8 cellular contexts compared by ENCODE assay signal in the genomic region with DNA sequence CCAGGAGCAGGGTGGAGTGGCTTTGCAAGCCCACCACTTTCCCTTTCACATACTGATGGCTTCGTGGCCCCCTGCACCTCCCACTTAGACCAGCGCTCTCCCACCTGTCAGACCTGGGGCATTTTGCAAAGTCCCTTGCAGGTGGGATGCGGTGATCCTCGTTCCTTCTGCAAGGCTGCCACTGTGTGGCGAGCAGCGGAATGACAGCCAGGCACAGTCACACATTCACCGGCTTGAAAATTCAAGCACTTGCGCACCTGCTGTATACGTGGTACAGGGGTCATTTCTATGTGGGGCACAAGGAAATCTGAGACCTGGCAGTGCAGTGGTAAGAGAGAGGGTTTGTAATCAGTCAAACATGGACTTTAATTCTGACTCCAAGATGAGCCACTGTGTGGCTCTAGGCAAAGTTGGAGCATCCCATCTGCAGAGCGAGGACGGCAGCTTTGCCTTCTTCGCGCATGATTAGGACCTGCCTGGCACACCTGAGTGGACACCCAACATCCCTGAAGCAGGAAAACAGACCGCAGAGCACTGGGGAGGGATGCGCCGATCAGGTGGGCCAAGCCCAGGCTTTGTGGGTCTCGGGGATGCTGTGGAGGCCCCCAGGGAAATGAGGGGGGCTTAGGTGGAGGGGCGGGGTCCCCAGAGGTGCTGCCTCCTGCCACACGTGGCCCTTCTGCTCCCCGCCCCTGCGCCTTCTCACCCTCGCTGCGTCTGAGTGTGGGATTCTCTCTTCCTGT. TPM values are rescaled to one million over a fixed set of nuclear protein-coding genes. Genes with fewer than 3 reads are reported as not detected.
DNase-seq lines count a peak whose midpoint lies in the region; ATAC-seq and TF ChIP-seq lines count a peak whose summit lies in the region.

No MANE protein-coding gene starts in this region.

- H3K9me3 ChIP-seq in CD8-positive, alpha-beta memory T cell (ENCODE audit: low read length), result no peaks in the 10 kb centered on the region
- H3K9me3 ChIP-seq in HCT116 (ENCODE audit: control insufficient read depth in 1 of 2, insufficient read depth in 1 of 2, low read depth in 1 of 2, low read length in 2 of 2) (peaks cover 3 to 7% of the 10 kb centered on the region in 2 experiments; a peak in 1 of 4 replicates), NT2/D1 (ENCODE audit: insufficient read depth, low read length) (no peaks in the 10 kb centered on the region; the same call in 1 of the 2 replicates)

- H3K36me3 ChIP-seq in CD8-positive, alpha-beta memory T cell (ENCODE audit: insufficient read depth, low read length), result no peaks in the 10 kb centered on the region
- H3K36me3 ChIP-seq in HCT116 (ENCODE audit: control insufficient read depth in 1 of 2, insufficient read depth in 2 of 2, low read length in 2 of 2) (no peaks in the 10 kb centered on the region), NT2/D1 (ENCODE audit: insufficient read depth, insufficient read length, low read length) (no peaks in the 10 kb centered on the region)

- POLR2A ChIA-PET in CD8-positive, alpha-beta memory T cell (lab: Charles Lee), result no interaction called here
- POLR2A ChIA-PET in HCT116 (lab: Charles Lee), result no interaction called here

- H3K9ac ChIP-seq in HCT116 (ENCODE audit: low read length) (no peak overlapping the region), NT2/D1 (ENCODE audit: insufficient read length, low read depth) (no peak overlapping the region)

- no peak overlapping the region for H3K27ac ChIP-seq in CD8-positive, alpha-beta memory T cell (ENCODE audit: low read depth, low read length)
- no peak overlapping the region for H3K27ac ChIP-seq in HCT116 (ENCODE audit: low read depth, low read length)

- no peak for TF ChIP-seq POLR2A in HCT116 (IDR thresholded peaks at IDR 0.05; ENCODE audit: borderline replicate concordance, extremely low read depth, insufficient read depth, insufficient read length)

- RAD21 ChIA-PET in HCT116 (lab: Charles Lee; ENCODE audit: low non-redundant PET in 1 of 2, low total read pairs in 2 of 2, uncharacterized antibody in 2 of 2, unreplicated experiment in 2 of 2), result interaction anchor here in 1 of 2 experiments (0.5 kb wide), 1 partner anchor 579 kb away, joined by 3 read pairs; no protein-coding TSS in a partner anchor

- H3K9me3 Mint-ChIP-seq in CD8-positive, alpha-beta memory T cell, result peaks cover 0 to 5% (median 1%) of the 10 kb centered on the region in 5 donors
- no peaks in the 10 kb centered on the region for H3K9me3 Mint-ChIP-seq in progenitor cell of endocrine pancreas (ENCODE audit: low read depth)

- peak; percentile 81 to 98 (median 97) for TF ChIP-seq CTCF in HCT116 (IDR thresholded peaks at IDR 0.05 in 2 of 3, conservative IDR thresholded peaks at IDR 0.05 in 1 of 3; ENCODE audit: borderline replicate concordance in 1 of 3, insufficient read depth in 1 of 3, low read depth in 2 of 3, low read length in 2 of 3)
- peak; percentile 93 for TF ChIP-seq CTCF in progenitor cell of endocrine pancreas (IDR thresholded peaks at IDR 0.05; ENCODE audit: unreplicated experiment)

- peak; percentile 3 to 57 (median 18) for DNase-seq in CD8-positive, alpha-beta memory T cell
- DNase-seq in HCT116 (ENCODE audit: low read depth, low spot score) (peak; percentile 37), NT2/D1 (ENCODE audit: low read depth, low spot score) (peak; percentile 50), globus pallidus (ENCODE audit: low spot score) (peak; percentile 21), progenitor cell of endocrine pancreas (ENCODE audit: low spot score, unreplicated experiment) (peak; percentile 57)
- DNase-seq in activated effector memory CD4-positive, alpha-beta T cell treated with Interleukin-2 at 50 U/mL for 16 hours, result peak; percentile 12

- H3K4me3 ChIP-seq in CD8-positive, alpha-beta memory T cell (ENCODE audit: low read length), result no peak overlapping the region
- H3K4me3 ChIP-seq in HCT116 (replicated peaks in 1 of 2; ENCODE audit: low read depth in 1 of 2, low read length in 2 of 2) (no peak overlapping the region), NT2/D1 (ENCODE audit: insufficient read length, low read depth) (no peak overlapping the region)

- H3K9me2 ChIP-seq in HCT116 (ENCODE audit: insufficient read depth), result no peaks in the 10 kb centered on the region

- no TSS peak for BruUV-seq in HCT116 (replicated peaks; lab: Mats Ljungman, UMichigan)

- peaks cover 2 to 16% (median 13%) of the 10 kb centered on the region in 3 donors for H3K4me1 Mint-ChIP-seq in CD8-positive, alpha-beta memory T cell
- H3K4me1 Mint-ChIP-seq in progenitor cell of endocrine pancreas (ENCODE audit: low read depth), result peaks cover 11% of the 10 kb centered on the region

- no peak overlapping the region for H2AFZ ChIP-seq in HCT116 (ENCODE audit: low read depth, low read length, poor library complexity, severe bottlenecking)

- peak; percentile 97 for TF ChIP-seq RAD21 in HCT116 (IDR thresholded peaks at IDR 0.05; ENCODE audit: low read depth)

- ATAC-seq in HCT116 (peak; percentile 93), HG03139 (IDR thresholded peaks at IDR 0.05; ENCODE audit: unreplicated experiment) (no peak), HG02938 (IDR thresholded peaks at IDR 0.05; ENCODE audit: unreplicated experiment) (no peak)

- H3K4me3 Mint-ChIP-seq in CD8-positive, alpha-beta memory T cell, result no peak overlapping the region
- H3K4me3 Mint-ChIP-seq in progenitor cell of endocrine pancreas (ENCODE audit: low read depth), result no peak overlapping the region

- no peaks in the 10 kb centered on the region for H3K79me2 ChIP-seq in HCT116 (ENCODE audit: insufficient read depth, low read length)

- no peaks in the 10 kb centered on the region for H4K20me1 ChIP-seq in HCT116 (ENCODE audit: insufficient read depth)

- H3K27ac Mint-ChIP-seq in CD8-positive, alpha-beta memory T cell, result peak overlapping the region in 1 of 8 donors; percentile 38
- H3K27ac Mint-ChIP-seq in progenitor cell of endocrine pancreas, result no peak overlapping the region

- peaks cover 18 to 40% of the 10 kb centered on the region in 2 donors for H3K27me3 Mint-ChIP-seq in CD8-positive, alpha-beta memory T cell
- H3K27me3 Mint-ChIP-seq in progenitor cell of endocrine pancreas, result peaks cover 28% of the 10 kb centered on the region

- H3K36me3 Mint-ChIP-seq in CD8-positive, alpha-beta memory T cell, result no peaks in the 10 kb centered on the region
- H3K36me3 Mint-ChIP-seq in progenitor cell of endocrine pancreas (ENCODE audit: insufficient read depth), result no peaks in the 10 kb centered on the region

- no peak overlapping the region for H3K4me2 ChIP-seq in HCT116 (ENCODE audit: low read length)

- CTCF ChIA-PET in CD8-positive, alpha-beta memory T cell (lab: Charles Lee), result interaction anchor here (1.4 kb wide), 1 partner anchor 13 kb away, joined by 4 read pairs; no protein-coding TSS in a partner anchor
- CTCF ChIA-PET in HCT116 (lab: Charles Lee), result interaction anchor here (1.5 kb wide), 1 partner anchor 10 kb away, joined by 3 read pairs; no protein-coding TSS in a partner anchor

- intact Hi-C loops in HCT116 (cut with micrococcal nuclease), result loop anchor here (2.0 to 10.0 kb wide), 4 partner anchors 38 to 536 kb away; no protein-coding TSS in a partner anchor

- peaks cover 9% of the 10 kb centered on the region for H3K27me3 ChIP-seq in CD8-positive, alpha-beta memory T cell (ENCODE audit: insufficient read depth, low read length, poor library complexity, severe bottlenecking)
- H3K27me3 ChIP-seq in HCT116 (ENCODE audit: insufficient read depth, low read length) (peaks cover 12% of the 10 kb centered on the region; the same call in 1 of the 2 replicates), NT2/D1 (ENCODE audit: insufficient read depth, insufficient read length) (peaks cover 22% of the 10 kb centered on the region)

- H3K4me1 ChIP-seq in CD8-positive, alpha-beta memory T cell (ENCODE audit: insufficient read depth, low read length), result no peaks in the 10 kb centered on the region
- no peaks in the 10 kb centered on the region for H3K4me1 ChIP-seq in HCT116 (ENCODE audit: control insufficient read depth in 1 of 2, insufficient read depth in 2 of 2, low read length in 2 of 2)
- peaks cover 5% of the 10 kb centered on the region for H3K4me1 ChIP-seq in NT2/D1 (ENCODE audit: insufficient read depth, insufficient read length)

TF ChIP-seq in HCT116, 20 proteins besides CTCF, POLR2A, EP300 and RAD21:
- TF ChIP-seq MAX (IDR thresholded peaks at IDR 0.05) (no peak), ZBTB33 (IDR thresholded peaks at IDR 0.05; ENCODE audit: extremely low read depth, insufficient replicate concordance, low read length) (no peak), SIN3A (IDR thresholded peaks at IDR 0.05; ENCODE audit: low read depth) (no peak), SP1 (IDR thresholded peaks at IDR 0.05; ENCODE audit: low read depth) (no peak), EZH2 (IDR thresholded peaks at IDR 0.05) (no peak)

RNA-seq across cellular contexts. Expression of gene TMEM51, which starts 53.0 kb away (rescaled TPM):
- total RNA-seq in CD8-positive, alpha-beta memory T cell, result under 1 TPM; 0.11 to 0.24 TPM
- polyA plus RNA-seq in CD8-positive, alpha-beta memory T cell, result not detected
- total RNA-seq in HCT116 (2021; ENCODE audit: unreplicated experiment), result 16.6 TPM
- polyA plus RNA-seq in HCT116 (2012), result 20.3 and 22.4 TPM in 2 replicates
- total RNA-seq in progenitor cell of endocrine pancreas, result 14.8 and 14.9 TPM in 2 replicates

Comparison
In these comparisons a context has a peak if more than half of its experiments do, and no peak if none do; other contexts are left out.
1. RNA of gene TMEM51, which starts 53.0 kb away (total RNA-seq): 16.6 TPM in HCT116 (single experiment) and 14.8 to 14.9 TPM in progenitor cell of endocrine pancreas; 0.11 to 0.24 TPM in CD8-positive, alpha-beta memory T cell; every median in the first group is over 10 times any median in the second.
2. Peak in every context shown above with its lines, with median percentiles within 50 percentile points of each other: DNase-seq.